In genomic region chr18:55202232-55202917, GRCh38 we compare ENCODE assay signal across 19 cellular contexts.
DNase-seq lines count a peak whose midpoint lies in the region; ATAC-seq, FAIRE-seq and TF ChIP-seq lines count a peak whose summit lies in the region.
"Had no signal": no experiment of that assay in that cellular context is flagged by ENCODE, and none has a peak within 500 bp of the region (broad histone marks: within the 10 kb centered on the region; RNA-seq: fewer than 3 reads in every experiment).

No MANE protein-coding gene starts in this region.

- ATAC-seq in GM23338 (no peak), K562 (peak; percentile 98), psoas muscle (no peak)
- ATAC-seq: CD8-positive, alpha-beta T cell had no signal

- H3K4me3 ChIP-seq in GM23338 (no peak overlapping the region), PC-9 (no peak overlapping the region), K562 (no peak overlapping the region), foreskin fibroblast (ENCODE audit: low read depth in 1 of 2, low read length in 2 of 2) (no peak overlapping the region), psoas muscle (no peak overlapping the region)
- H3K4me3 ChIP-seq: BLaER1 treated with 17β-estradiol and CSF1 and Interleukin-3, amounts not matched to agents 10 nM and 100 nM had no signal

- TF ChIP-seq RAD21 in K562 (CRISPR knock-in tag; conservative IDR thresholded peaks at IDR 0.05 in 1 of 2, IDR thresholded peaks at IDR 0.05 in 1 of 2) = peak; percentile 16 to 47; a peak in 3 of 4 replicates

- 0% methylated on average over 2 of the region's 2 CpGs for WGBS in K562 (ENCODE audit: insufficient coverage, low coverage, missing lambda C conversion rate)
- WGBS in psoas muscle, 3 donors = 94 to 100% (median 94%) methylated on average over 2 of the region's 2 CpGs

- no peak overlapping the region for H3K27ac ChIP-seq in GM23338 (ENCODE audit: low read depth)
- H3K27ac ChIP-seq in PC-9 = no peak overlapping the region
- peak overlapping the region; percentile 35; the same call in 1 of the 3 replicates for H3K27ac ChIP-seq in K562 (ENCODE audit: extremely low read depth, low read depth, low read length)
- H3K27ac ChIP-seq in psoas muscle = no peak overlapping the region
- H3K27ac ChIP-seq: BLaER1 treated with 17β-estradiol and CSF1 and Interleukin-3, amounts not matched to agents 10 nM and 100 nM; C4-2B had no signal

- intact Hi-C loops in PC-9 (cut with micrococcal nuclease; ENCODE audit: unreplicated experiment) = no loop called here
- intact Hi-C loops in K562 (cut with micrococcal nuclease) = loop anchor here (10.0 kb wide), 1 partner anchor 98 kb away; no protein-coding TSS in a partner anchor
- intact Hi-C loops in psoas muscle (cut with DNase I) = no loop called here

- no peaks in the 10 kb centered on the region for H3K4me1 ChIP-seq in GM23338 (ENCODE audit: insufficient read depth)
- H3K4me1 ChIP-seq in PC-9 (replicated peaks; ENCODE audit: insufficient read depth) = no peaks in the 10 kb centered on the region
- H3K4me1 ChIP-seq in K562 (replicated peaks in 1 of 2; ENCODE audit: control insufficient read depth in 2 of 2, insufficient read depth in 2 of 2, low read length in 2 of 2) = peaks cover 0 to 15% of the 10 kb centered on the region in 2 experiments; a peak in 2 of 5 replicates
- no peaks in the 10 kb centered on the region for H3K4me1 ChIP-seq in psoas muscle
- H3K4me1 ChIP-seq: BLaER1 treated with 17β-estradiol and CSF1 and Interleukin-3, amounts not matched to agents 10 nM and 100 nM; Caco-2 had no signal

- H3K27me3 ChIP-seq in GM23338 (ENCODE audit: insufficient read depth) = no peaks in the 10 kb centered on the region
- H3K27me3 ChIP-seq in PC-9 (ENCODE audit: insufficient read depth, low read depth) = no peaks in the 10 kb centered on the region
- H3K27me3 ChIP-seq in K562 (ENCODE audit: control insufficient read depth in 2 of 2, insufficient read depth in 2 of 2, low read length in 2 of 2) = no peaks in the 10 kb centered on the region
- H3K27me3 ChIP-seq in psoas muscle (ENCODE audit: insufficient read depth in 3 of 3, low read length in 2 of 3) = no peaks in the 10 kb centered on the region
- H3K27me3 ChIP-seq: BLaER1 treated with 17β-estradiol and CSF1 and Interleukin-3, amounts not matched to agents 10 nM and 100 nM had no signal

- no TSS peak for BruUV-seq in PC-9 (replicated peaks; lab: Mats Ljungman, UMichigan)
- no TSS peak for BruUV-seq in K562 (replicated peaks; lab: Mats Ljungman, UMichigan)

- peak; percentile 42; the same call in 1 of the 2 replicates for TF ChIP-seq EP300 in K562 (IDR thresholded peaks at IDR 0.05; ENCODE audit: low read length)

- H3K79me2 ChIP-seq in GM23338 (replicated peaks; ENCODE audit: insufficient read depth) (no peaks in the 10 kb centered on the region), PC-9 (ENCODE audit: low read depth) (no peaks in the 10 kb centered on the region), K562 (ENCODE audit: control insufficient read depth, insufficient read depth, low read length) (no peaks in the 10 kb centered on the region)

- TF ChIP-seq CTCF in GM23338 (conservative IDR thresholded peaks at IDR 0.05; ENCODE audit: low read depth in 2 of 2) (no peak), PC-9 (conservative IDR thresholded peaks at IDR 0.05) (no peak), K562 (IDR thresholded peaks at IDR 0.05 in 2 of 3, conservative IDR thresholded peaks at IDR 0.05 in 1 of 3; ENCODE audit: insufficient read depth in 2 of 3, low read depth in 1 of 3, low read length in 3 of 3) (no peak; a peak in 1 of 6 replicates), foreskin fibroblast (IDR thresholded peaks at IDR 0.05; ENCODE audit: low read depth, low read length) (no peak), psoas muscle (IDR thresholded peaks at IDR 0.05) (no peak)

- no peak overlapping the region for H3K9ac ChIP-seq in K562 (ENCODE audit: insufficient read depth in 1 of 2, low read depth in 2 of 2, low read length in 2 of 2)
- H3K9ac ChIP-seq: BLaER1 treated with 17β-estradiol and CSF1 and Interleukin-3, amounts not matched to agents 10 nM and 100 nM had no signal

- CTCF ChIA-PET in PC-9 (lab: Charles Lee) (no interaction called here), K562 (lab: Yijun Ruan, JAX; ENCODE audit: low intra/inter-chr PET ratio) (no interaction called here)

- H3K27me3 Mint-ChIP-seq in GM23338 (ENCODE audit: insufficient read depth, low read depth, poor library complexity) = peaks cover 2% of the 10 kb centered on the region
- H3K27me3 Mint-ChIP-seq: B cell; CD4-positive, alpha-beta T cell had no signal

- POLR2A ChIA-PET in PC-9 (lab: Charles Lee; ENCODE audit: unreplicated experiment) = no interaction called here
- POLR2A ChIA-PET in K562 (lab: Yijun Ruan, JAX) = no interaction called here

- H3K9me2 ChIP-seq in GM23338 (ENCODE audit: insufficient read depth) = 0 out of 2 replicates have a peak, but pooled peaks cover 17% of the 10 kb centered on the region
- no peaks in the 10 kb centered on the region for H3K9me2 ChIP-seq in PC-9 (ENCODE audit: insufficient read depth)

- H3K9me3 ChIP-seq in PC-9 (ENCODE audit: insufficient read depth, low read depth) (no peaks in the 10 kb centered on the region; the same call in none of the 2 replicates), K562 (replicated peaks; ENCODE audit: control insufficient read depth, insufficient read depth, low read depth, low read length) (no peaks in the 10 kb centered on the region), psoas muscle (no peaks in the 10 kb centered on the region)
- H3K9me3 ChIP-seq: Caco-2 had no signal

- H3K36me3 ChIP-seq in GM23338 (ENCODE audit: insufficient read depth) = no peaks in the 10 kb centered on the region
- H3K36me3 ChIP-seq in PC-9 (ENCODE audit: low read depth) = no peaks in the 10 kb centered on the region
- no peaks in the 10 kb centered on the region for H3K36me3 ChIP-seq in K562 (ENCODE audit: control insufficient read depth, insufficient read depth, low read length)
- H3K36me3 ChIP-seq in psoas muscle (ENCODE audit: insufficient read depth in 1 of 2, low read depth in 1 of 2) = no peaks in the 10 kb centered on the region
- H3K36me3 ChIP-seq: BLaER1 treated with 17β-estradiol and CSF1 and Interleukin-3, amounts not matched to agents 10 nM and 100 nM had no signal

- peak; percentile 78 for FAIRE-seq in K562 (lab: Jason Lieb, UNC)
- FAIRE-seq: G401.6, GM12891, GM19239 had no signal

- H3F3A ChIP-seq in GM23338 (replicated peaks; ENCODE audit: low read depth) = no peaks in the 10 kb centered on the region
- H3F3A ChIP-seq in PC-9 (ENCODE audit: insufficient read depth, low read depth) = no peaks in the 10 kb centered on the region

- peaks cover 3% of the 10 kb centered on the region; the same call in 1 of the 3 replicates for H3K36me3 Mint-ChIP-seq in GM23338 (ENCODE audit: low read depth)
- H3K36me3 Mint-ChIP-seq: CD8-positive, alpha-beta T cell had no signal

- no peaks in the 10 kb centered on the region for H4K20me1 ChIP-seq in GM23338 (replicated peaks; ENCODE audit: insufficient read depth)
- no peaks in the 10 kb centered on the region for H4K20me1 ChIP-seq in PC-9 (ENCODE audit: insufficient read depth)
- no peaks in the 10 kb centered on the region for H4K20me1 ChIP-seq in K562 (replicated peaks; ENCODE audit: control insufficient read depth, insufficient read depth, low read length)
- H4K20me1 ChIP-seq: BLaER1 treated with 17β-estradiol and CSF1 and Interleukin-3, amounts not matched to agents 10 nM and 100 nM had no signal

- no peak overlapping the region for H3K27ac Mint-ChIP-seq in GM23338
- H3K27ac Mint-ChIP-seq: B cell; CD4-positive, alpha-beta T cell; CD8-positive, alpha-beta T cell had no signal

- H3K4me2 ChIP-seq in GM23338 (no peak overlapping the region), PC-9 (no peak overlapping the region), K562 (ENCODE audit: insufficient read depth, low read length) (peak overlapping the region; percentile 24; the same call in 1 of the 2 replicates)
- H3K4me2 ChIP-seq: BLaER1 treated with 17β-estradiol and CSF1 and Interleukin-3, amounts not matched to agents 10 nM and 100 nM had no signal

- no peak overlapping the region for H3K4me3 Mint-ChIP-seq in GM23338
- H3K4me3 Mint-ChIP-seq: B cell; CD4-positive, alpha-beta T cell; CD8-positive, alpha-beta T cell had no signal

- TF ChIP-seq POLR2A in K562 (conservative IDR thresholded peaks at IDR 0.05) = no peak

- H3K9me3 Mint-ChIP-seq in GM23338 = peaks cover 5% of the 10 kb centered on the region; the same call in 2 of the 3 replicates
- H3K9me3 Mint-ChIP-seq: CD8-positive, alpha-beta T cell had no signal

- H3K4me1 Mint-ChIP-seq in GM23338 = peaks cover under 1% of the 10 kb centered on the region; the same call in 1 of the 3 replicates
- H3K4me1 Mint-ChIP-seq: B cell had no signal

- no peak for DNase-seq in GM23338 (ENCODE audit: low spot score)
- no peak for DNase-seq in PC-9
- DNase-seq in K562 (ENCODE audit: extremely low read depth in 1 of 4, low spot score in 3 of 4) = peak; percentile 29 to 78 (median 52)
- DNase-seq in foreskin fibroblast = no peak
- DNase-seq in psoas muscle = no peak
- DNase-seq: 8988T; ACHN; Caco-2; Calu3; CD4-positive, alpha-beta T cell; CD8-positive, alpha-beta T cell; DMS79 treated with DMSO at 0.1 percent for 48 hours; GF-D8 had no signal

- no peaks in the 10 kb centered on the region for H3K9me1 ChIP-seq in K562 (ENCODE audit: control insufficient read depth, insufficient read depth, low read length)

- in situ Hi-C loops in K562 (cut with MboI) = no loop called here

- H2AFZ ChIP-seq in GM23338 = no peak overlapping the region
- 0 out of 2 replicates have a peak overlapping the region, but pooled peaks have one; percentile 7 for H2AFZ ChIP-seq in PC-9
- peak overlapping the region; percentile 77 for H2AFZ ChIP-seq in K562 (ENCODE audit: low read depth, low read length)

TF ChIP-seq in GM23338, 12 proteins besides CTCF, POLR2A, EP300 and RAD21:
- peak; percentile 92 for TF ChIP-seq ZNF331 (CRISPR knock-in tag; IDR thresholded peaks at IDR 0.05; ENCODE audit: low read depth)
- TF ChIP-seq EZH2phosphoT487 (IDR thresholded peaks at IDR 0.05; ENCODE audit: unreplicated experiment) = no peak

TF ChIP-seq in K562, 482 proteins besides CTCF, POLR2A, EP300 and RAD21 (continues in another document):
- TF ChIP-seq TBL1XR1 (IDR thresholded peaks at IDR 0.05; ENCODE audit: low read length in 2 of 2) = no peak
- peak; percentile 75 for TF ChIP-seq CBFA2T2 (conservative IDR thresholded peaks at IDR 0.05)
- no peak for TF ChIP-seq LARP7 (IDR thresholded peaks at IDR 0.05)
- peak; percentile 87 for TF ChIP-seq TCF3 (CRISPR knock-in tag; IDR thresholded peaks at IDR 0.05)
- TF ChIP-seq FOSL1 (tag; conservative IDR thresholded peaks at IDR 0.05) = no peak
- TF ChIP-seq NFIC (IDR thresholded peaks at IDR 0.05) = peak; percentile 26; the same call in 1 of the 2 replicates
- TF ChIP-seq ZNF212 (CRISPR knock-in tag; IDR thresholded peaks at IDR 0.05) = no peak
- TF ChIP-seq ZNF584 (CRISPR knock-in tag; IDR thresholded peaks at IDR 0.05; ENCODE audit: low read depth) = no peak
- peak; percentile 76 for TF ChIP-seq TAL1 (IDR thresholded peaks at IDR 0.05)
- peak; percentile 74 for TF ChIP-seq NCOR1 (IDR thresholded peaks at IDR 0.05)
- TF ChIP-seq TEAD4 (IDR thresholded peaks at IDR 0.05; ENCODE audit: low read length) = peak; percentile 79
- no peak for TF ChIP-seq TEAD4 (CRISPR knock-in tag; IDR thresholded peaks at IDR 0.05; ENCODE audit: borderline replicate concordance)
- TF ChIP-seq KDM5B (IDR thresholded peaks at IDR 0.05; ENCODE audit: insufficient replicate concordance, low read depth, low read length) = no peak

Comparison
In these comparisons a context has a peak if more than half of its experiments do, and no peak if none do; other contexts are left out.
1. DNase-seq: peak in K562 (4 of 4); none in GM23338 (single experiment), PC-9 (0 of 2), foreskin fibroblast (0 of 2) and psoas muscle (0 of 2).